2 cellular contexts compared by ENCODE assay signal in genomic region chr7:142796501-142797341, GRCh38.
TF ChIP-seq lines count a peak whose summit lies in the region.

No MANE protein-coding gene starts in this region.

TF ChIP-seq in liver, 16 proteins besides CTCF, POLR2A, EP300 and RAD21:
- no peak for TF ChIP-seq FOXA2 (IDR thresholded peaks at IDR 0.05)

TF ChIP-seq in HepG2, 621 proteins besides CTCF, POLR2A, EP300 and RAD21:
- TF ChIP-seq TFE3 (CRISPR knock-in tag; IDR thresholded peaks at IDR 0.05): no peak
- no peak for TF ChIP-seq ZKSCAN5 (CRISPR knock-in tag; IDR thresholded peaks at IDR 0.05)
- no peak for TF ChIP-seq ARID2 (CRISPR knock-in tag; IDR thresholded peaks at IDR 0.05; ENCODE audit: borderline replicate concordance)
- no peak for TF ChIP-seq TFDP1 (CRISPR knock-in tag; IDR thresholded peaks at IDR 0.05; ENCODE audit: borderline replicate concordance)
- TF ChIP-seq NR2C2 (CRISPR knock-in tag; IDR thresholded peaks at IDR 0.05; ENCODE audit: borderline replicate concordance): no peak
- TF ChIP-seq ZBTB46 (CRISPR knock-in tag; IDR thresholded peaks at IDR 0.05; ENCODE audit: borderline replicate concordance): no peak
- TF ChIP-seq GABPB1 (CRISPR knock-in tag; IDR thresholded peaks at IDR 0.05): no peak
- no peak for TF ChIP-seq TEAD3 (CRISPR knock-in tag; optimal IDR thresholded peaks at IDR 0.05; ENCODE audit: borderline replicate concordance)
- no peak for TF ChIP-seq ZNF646 (CRISPR knock-in tag; IDR thresholded peaks at IDR 0.05)
- no peak for TF ChIP-seq SAFB2 (CRISPR knock-in tag; IDR thresholded peaks at IDR 0.05; ENCODE audit: borderline replicate concordance, low read depth)
- no peak for TF ChIP-seq ZMYM4 (CRISPR knock-in tag; IDR thresholded peaks at IDR 0.05)
- TF ChIP-seq PHF5A (CRISPR knock-in tag; IDR thresholded peaks at IDR 0.05; ENCODE audit: low read depth, unreplicated experiment): no peak
- TF ChIP-seq ZNF776 (CRISPR knock-in tag; IDR thresholded peaks at IDR 0.05): no peak
- TF ChIP-seq E2F5 (CRISPR knock-in tag; conservative IDR thresholded peaks at IDR 0.05): no peak
- TF ChIP-seq ZNF296 (CRISPR knock-in tag; conservative IDR thresholded peaks at IDR 0.05): no peak
